ENCODE assay signal across 11 cellular contexts in the genomic region with DNA sequence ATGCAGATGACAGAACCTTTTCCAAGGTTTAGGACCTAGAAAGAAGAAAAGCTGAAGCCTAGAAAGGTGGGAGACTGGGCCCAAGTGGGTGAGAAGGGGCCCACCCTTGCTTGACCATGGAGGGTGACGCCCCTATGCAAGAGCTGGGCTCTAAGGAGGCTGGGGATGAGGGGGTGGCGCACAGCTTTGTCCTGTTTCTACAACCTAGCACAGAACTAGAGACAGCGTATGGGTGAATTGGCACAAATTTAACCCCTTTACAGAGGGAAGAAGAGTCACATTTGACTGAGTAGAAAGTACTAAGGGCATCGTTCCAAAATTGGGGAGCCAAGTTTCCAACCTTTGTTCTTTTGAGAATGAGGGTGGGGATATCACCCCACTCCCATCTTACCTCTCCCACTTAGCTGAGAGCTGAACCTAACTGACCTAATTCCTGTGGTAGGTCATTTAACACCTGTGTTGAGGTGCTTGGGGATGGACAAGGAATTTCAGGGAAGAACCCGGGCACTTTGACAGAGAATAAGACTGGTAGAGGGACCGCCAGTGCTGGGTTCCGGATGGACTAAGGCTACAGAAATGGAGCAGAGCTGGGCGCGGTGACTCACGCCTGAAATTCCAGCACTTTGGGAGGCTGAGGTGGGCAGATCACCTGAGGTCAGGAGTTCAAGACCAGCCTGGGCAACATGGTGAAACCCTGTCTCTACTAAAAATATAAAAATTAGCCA. TPM values are rescaled to one million over a fixed set of nuclear protein-coding genes. Genes with fewer than 3 reads are reported as not detected.
DNase-seq lines count a peak whose midpoint lies in the region; ATAC-seq, FAIRE-seq and TF ChIP-seq lines count a peak whose summit lies in the region.
"Had no signal": no experiment of that assay in that cellular context is flagged by ENCODE, and none has a peak within 500 bp of the region (broad histone marks: within the 10 kb centered on the region; RNA-seq: fewer than 3 reads in every experiment).

No MANE protein-coding gene starts in this region.

- no peak overlapping the region for H3K4me2 ChIP-seq in parathyroid adenoma (ENCODE audit: low read length)

- H3K27me3 Mint-ChIP-seq in effector memory CD8-positive, alpha-beta T cell: no peaks in the 10 kb centered on the region

- H3K27ac Mint-ChIP-seq in effector memory CD8-positive, alpha-beta T cell: peak overlapping the region; percentile 99 to 100

- no peak overlapping the region for H2AFZ ChIP-seq in parathyroid adenoma

- H3K4me3 ChIP-seq in Peyer's patch (no peak overlapping the region), parathyroid adenoma (ENCODE audit: low read depth, low read length) (no peak overlapping the region), pancreas (no peak overlapping the region)
- H3K4me3 ChIP-seq: MG63 had no signal

- TF ChIP-seq CTCF in C4-2B (conservative IDR thresholded peaks at IDR 0.05): no peak
- no peak for TF ChIP-seq CTCF in Peyer's patch (IDR thresholded peaks at IDR 0.05)
- TF ChIP-seq CTCF in parathyroid adenoma (IDR thresholded peaks at IDR 0.05): no peak
- no peak for TF ChIP-seq CTCF in pancreas (IDR thresholded peaks at IDR 0.05)

- peaks cover 6% of the 10 kb centered on the region for H3K79me2 ChIP-seq in parathyroid adenoma

- peaks cover 64% of the 10 kb centered on the region for H3K36me3 Mint-ChIP-seq in effector memory CD8-positive, alpha-beta T cell (ENCODE audit: insufficient read depth)

- H3K36me3 ChIP-seq in Peyer's patch: peaks cover 5 to 44% (median 8%) of the 10 kb centered on the region in 3 donors
- no peaks in the 10 kb centered on the region for H3K36me3 ChIP-seq in parathyroid adenoma (ENCODE audit: control insufficient read depth, insufficient read depth, low read length)
- H3K36me3 ChIP-seq in pancreas: peaks cover 0 to 41% (median 30%) of the 10 kb centered on the region in 3 donors

- H3K27ac ChIP-seq in C4-2B (peak overlapping the region; percentile 90), Peyer's patch (peak overlapping the region; percentile 57 to 100 (median 76)), parathyroid adenoma (peak overlapping the region; percentile 65), pancreas (peak overlapping the region in 1 of 4 donors; percentile 8)

- intact Hi-C loops in pancreas (cut with DNase I): no loop called here

- H3K9me3 ChIP-seq in Peyer's patch (no peaks in the 10 kb centered on the region), parathyroid adenoma (ENCODE audit: control insufficient read depth, low read length) (no peaks in the 10 kb centered on the region), pancreas (no peaks in the 10 kb centered on the region)
- H3K9me3 ChIP-seq: MG63 had no signal

- no peak for ATAC-seq in effector memory CD8-positive, alpha-beta T cell (replicated peaks)
- ATAC-seq in HG03139 (IDR thresholded peaks at IDR 0.05; ENCODE audit: unreplicated experiment): no peak
- no peak for ATAC-seq in pancreas
- no peak for ATAC-seq in GM18873 (IDR thresholded peaks at IDR 0.05; ENCODE audit: low FRiP score, unreplicated experiment)

- H3K9ac ChIP-seq in parathyroid adenoma: no peak overlapping the region

- DNase-seq in Peyer's patch (no peak), cerebellar nuclear complex (lab: John Stamatoyannopoulos, UW) (no peak), pancreas (no peak)
- peak in 1 of 3 experiments; percentile 15 for DNase-seq in effector memory CD8-positive, alpha-beta T cell
- DNase-seq: activated effector memory CD4-positive, alpha-beta T cell treated with anti-CD3 and anti-CD28 coated beads, Interleukin-2, amount 50 U/mL, for 16 hours; MG63; SHP77 had no signal

- 87 to 88% methylated on average over 10 of the region's 10 CpGs for WGBS in pancreas, 2 donors

- no peaks in the 10 kb centered on the region for H3K9me3 Mint-ChIP-seq in effector memory CD8-positive, alpha-beta T cell

- FAIRE-seq in pancreas (lab: Jason Lieb, UNC): no peak

- H3K27me3 ChIP-seq in Peyer's patch: no peaks in the 10 kb centered on the region
- no peaks in the 10 kb centered on the region for H3K27me3 ChIP-seq in parathyroid adenoma (ENCODE audit: control insufficient read depth, insufficient read depth, low read length)
- no peaks in the 10 kb centered on the region for H3K27me3 ChIP-seq in pancreas
- H3K27me3 ChIP-seq: MG63 had no signal

- TF ChIP-seq POLR2A in Peyer's patch (IDR thresholded peaks at IDR 0.05): no peak

- peaks cover 36 to 40% of the 10 kb centered on the region in 2 donors for H3K4me1 Mint-ChIP-seq in effector memory CD8-positive, alpha-beta T cell (ENCODE audit: low read depth in 2 of 2)

- H3K4me1 ChIP-seq in Peyer's patch: peaks cover 6 to 50% (median 21%) of the 10 kb centered on the region in 4 donors
- peaks cover 30% of the 10 kb centered on the region for H3K4me1 ChIP-seq in parathyroid adenoma
- peaks cover 0 to 19% (median 9%) of the 10 kb centered on the region in 3 donors for H3K4me1 ChIP-seq in pancreas

- H3K4me3 Mint-ChIP-seq in effector memory CD8-positive, alpha-beta T cell: peak overlapping the region in 1 of 2 donors; percentile 94

RNA-seq across cellular contexts. Expression of a gene that starts 5.3 kb away (rescaled TPM):
- total RNA-seq in Peyer's patch (100 to 1,000 TPM; 210 to 873 (median 358) TPM), pancreas (100 to 1,000 TPM in 1 of 6 donors, 10 to 100 TPM in 5; 48.2 to 124 (median 60.1) TPM)
- polyA plus RNA-seq in pancreas: 100 to 1,000 TPM in 1 of 2 donors, 10 to 100 TPM in 1; 96.9 to 101 TPM
